Comparison of ENCODE assay signal across 8 cellular contexts in genomic region chr1:113811888-113812660, GRCh38. TPM values are rescaled to one million over a fixed set of nuclear protein-coding genes. Genes with fewer than 3 reads are reported as not detected.
DNase-seq lines count a peak whose midpoint lies in the region; ATAC-seq, FAIRE-seq and TF ChIP-seq lines count a peak whose summit lies in the region.

Gene RSBN1 (minus strand): TSS chr1:113812476. CDS start chr1:113812412, 64 bp downstream.

- peak within 1 kb of the TSS; percentile 88 for H3K4me3 ChIP-seq in BE2C (ENCODE audit: low read depth, low read length)

- H3K27ac ChIP-seq in cingulate gyrus (ENCODE audit: low read depth, low read length), result peak within 1 kb of the TSS; percentile 90

- no peaks in the 10 kb centered on the region; the same call in 1 of the 2 replicates for H3K9me3 ChIP-seq in BE2C

- peak; percentile 89 for FAIRE-seq in GM19239 (lab: Jason Lieb, UNC)

- no peak for TF ChIP-seq CTCF in BE2C (IDR thresholded peaks at IDR 0.05; ENCODE audit: low read depth, low read length)

- DNase-seq in BE2C (peak; percentile 99), GM19239 (ENCODE audit: insufficient read length, low spot score) (peak; percentile 82), NCI-H524 treated with DMSO at 0.1 percent for 48 hours (lab: John Stamatoyannopoulos, UW) (peak; percentile 96), kidney tubule cell (ENCODE audit: low spot score) (peak; percentile 100)
- DNase-seq in activated CD4-positive, alpha-beta T cell treated with anti-CD3 and anti-CD28 coated beads for 4 hours, result peak; percentile 96
- DNase-seq in stimulated activated CD4-positive, alpha-beta T cell treated with anti-CD3 and anti-CD28 coated beads, Interleukin-1b, Interleukin-23, amount 100 ng/mL, for 24 hours (ENCODE audit: low read depth in 4 of 4, low spot score in 1 of 4), result peak; percentile 90 to 97 (median 94)

- no peaks in the 10 kb centered on the region; the same call in 1 of the 2 replicates for H3K4me1 ChIP-seq in BE2C

- no peaks in the 10 kb centered on the region for H3K36me3 ChIP-seq in BE2C

- no peaks in the 10 kb centered on the region for H3K27me3 ChIP-seq in BE2C

- ATAC-seq in HG03457 (IDR thresholded peaks at IDR 0.05; ENCODE audit: unreplicated experiment), result peak; percentile 89

RNA-seq across cellular contexts. Expression of gene RSBN1, which starts in this region (rescaled TPM):
- 9.3 TPM for polyA plus RNA-seq in BE2C (2012; ENCODE audit: insufficient read depth, insufficient read length, low read depth)

Comparison
In these comparisons a context has a peak if more than half of its experiments do, and no peak if none do; other contexts are left out.
1. Peak in every context shown above with its lines: DNase-seq, ATAC-seq, H3K4me3 ChIP-seq and H3K27ac ChIP-seq.